8 cellular contexts compared by ENCODE assay signal in the genomic region with DNA sequence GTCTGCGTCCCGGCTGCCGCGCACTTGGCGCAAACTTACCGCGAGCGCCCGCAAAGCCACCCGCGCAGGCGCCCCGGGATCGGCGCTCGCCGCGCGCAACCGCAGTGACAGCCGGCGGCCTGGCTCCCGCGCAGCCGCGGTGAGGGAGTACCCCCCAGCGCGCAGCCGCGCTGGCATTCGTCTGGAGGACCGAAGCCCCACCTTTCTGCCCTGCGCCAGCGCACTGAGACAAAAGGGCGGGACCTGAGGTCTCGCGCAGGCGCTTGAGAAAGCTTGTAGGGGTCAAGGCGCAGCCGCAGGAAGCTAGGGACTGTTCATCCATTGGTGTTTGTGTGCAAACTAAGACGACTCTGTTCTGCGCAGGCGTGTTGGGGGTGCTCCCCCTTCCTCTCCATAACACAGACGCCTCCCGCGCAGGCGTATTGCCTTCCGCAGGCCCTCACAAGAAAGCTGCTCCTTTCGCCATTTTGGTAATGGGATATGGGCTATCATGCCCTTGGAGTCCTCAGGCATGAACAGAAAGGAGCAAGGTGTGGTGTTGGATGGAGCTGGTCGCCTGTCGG. TPM values are rescaled to one million over a fixed set of nuclear protein-coding genes. Genes with fewer than 3 reads are reported as not detected.
DNase-seq lines count a peak whose midpoint lies in the region; ATAC-seq, FAIRE-seq and TF ChIP-seq lines count a peak whose summit lies in the region.

Gene PHF12, minus strand, starts transcription at position 91 of the 563 bp plus-strand sequence. CDS start 558 bp downstream, outside the sequence.

- no peaks in the 10 kb centered on the region for H3K27me3 ChIP-seq in breast epithelium
- no peaks in the 10 kb centered on the region for H3K27me3 ChIP-seq in iPS-20b (ENCODE audit: insufficient read depth, low read length)

- H3K4me1 ChIP-seq in A549 (peaks cover 22% of the 10 kb centered on the region), breast epithelium (no peaks in the 10 kb centered on the region), iPS-20b (ENCODE audit: insufficient read depth, low read length) (peaks cover 18% of the 10 kb centered on the region)

- DNase-seq in A549 (ENCODE audit: low read depth in 1 of 2, low spot score in 1 of 2) = peak; percentile 100
- peak; percentile 92 for DNase-seq in NCI-H2196 treated with DMSO at 0.1 percent for 48 hours (lab: John Stamatoyannopoulos, UW; ENCODE audit: unreplicated experiment)
- peak; percentile 99 to 100 for DNase-seq in breast epithelium (ENCODE audit: low spot score in 2 of 2)

- peak; percentile 50 to 80 for ATAC-seq in A549
- ATAC-seq in GM18870 (IDR thresholded peaks at IDR 0.05; ENCODE audit: unreplicated experiment) = peak; percentile 62
- ATAC-seq in HG03135 (IDR thresholded peaks at IDR 0.05; ENCODE audit: unreplicated experiment) = peak; percentile 51

- CTCF ChIA-PET in A549 (lab: Yijun Ruan, JAX) = interaction anchor here (0.6 to 15.4 kb wide), 10 partner anchors 12 to 225 kb away, joined by 3 to 1025 read pairs (median 6); partner anchors contain the start of genes DHRS13, NEK8 and TLCD1

- H3K36me3 ChIP-seq in breast epithelium = no peaks in the 10 kb centered on the region
- H3K36me3 ChIP-seq in iPS-20b (ENCODE audit: insufficient read depth, low read depth, low read length) = peaks cover 20% of the 10 kb centered on the region; the same call in 1 of the 2 replicates

- POLR2A ChIA-PET in A549 (lab: Yijun Ruan, JAX) = interaction anchor here (0.6 to 5.6 kb wide), 18 partner anchors 13 to 641 kb away, joined by 3 to 89 read pairs (median 4); partner anchors contain the start of genes ERAL1, FLOT2, MYO18A and NEK8

- H3K9me3 ChIP-seq in A549 = no peaks in the 10 kb centered on the region
- no peaks in the 10 kb centered on the region for H3K9me3 ChIP-seq in breast epithelium
- no peaks in the 10 kb centered on the region for H3K9me3 ChIP-seq in iPS-20b (ENCODE audit: insufficient read depth, low read depth, low read length)

- H3K27ac ChIP-seq in A549 (peak within 1 kb of the TSS; percentile 91 to 98), VCaP (peak within 1 kb of the TSS; percentile 100), breast epithelium (peak within 1 kb of the TSS; percentile 98), iPS-20b (ENCODE audit: low read length) (peak within 1 kb of the TSS; percentile 89), skin epidermis (peak within 1 kb of the TSS; percentile 69 to 100 (median 97))

- intact Hi-C loops in breast epithelium (cut with DNase I; ENCODE audit: low total_unique reads) = loop anchor here (1.0 kb wide), 1 partner anchor 10 kb away; no protein-coding TSS in a partner anchor

- under 1% methylated on average over 51 of the region's 51 CpGs for WGBS in A549 (ENCODE audit: missing lambda C conversion rate)

- no peak for TF ChIP-seq CTCF in A549 (IDR thresholded peaks at IDR 0.05)
- TF ChIP-seq CTCF in VCaP (conservative IDR thresholded peaks at IDR 0.05) = no peak
- no peak for TF ChIP-seq CTCF in breast epithelium (IDR thresholded peaks at IDR 0.05)

- no peak for TF ChIP-seq RAD21 in A549 (conservative IDR thresholded peaks at IDR 0.05 in 1 of 2, IDR thresholded peaks at IDR 0.05 in 1 of 2)

- peak within 1 kb of the TSS; percentile 97 for H3K9ac ChIP-seq in iPS-20b (ENCODE audit: low read depth, low read length)

- H3K4me3 ChIP-seq in A549 = peak within 1 kb of the TSS; percentile 71
- H3K4me3 ChIP-seq in breast epithelium = peak within 1 kb of the TSS; percentile 96 to 97 (median 97)
- peak within 1 kb of the TSS; percentile 84 for H3K4me3 ChIP-seq in iPS-20b (ENCODE audit: low read length)
- peak within 1 kb of the TSS; percentile 61 to 98 (median 92) for H3K4me3 ChIP-seq in skin epidermis

- TF ChIP-seq POLR2A in A549 (IDR thresholded peaks at IDR 0.05; ENCODE audit: low read length) (peak; percentile 40; the same call in 1 of the 2 replicates), breast epithelium (IDR thresholded peaks at IDR 0.05) (peak; percentile 83)

- no peak for TF ChIP-seq EP300 in A549 (IDR thresholded peaks at IDR 0.05)

- FAIRE-seq in A549 (lab: Jason Lieb, UNC) = peak; percentile 95

- peak within 1 kb of the TSS; percentile 84 for H3K4me2 ChIP-seq in A549

TF ChIP-seq in A549, 52 proteins besides CTCF, POLR2A, EP300 and RAD21 (continues in another document):
- TF ChIP-seq HOXA7 (CRISPR knock-in tag; IDR thresholded peaks at IDR 0.05) (no peak), TFCP2L1 (CRISPR knock-in tag; IDR thresholded peaks at IDR 0.05) (no peak), ESRRA (IDR thresholded peaks at IDR 0.05; ENCODE audit: borderline replicate concordance, low read length) (no peak), MYC (IDR thresholded peaks at IDR 0.05; ENCODE audit: borderline replicate concordance, low read length) (peak; percentile 3; the same call in 1 of the 2 replicates), NFE2L2 (conservative IDR thresholded peaks at IDR 0.05; ENCODE audit: low read length) (no peak), FOSB (CRISPR knock-in tag; IDR thresholded peaks at IDR 0.05) (no peak), SMC3 (IDR thresholded peaks at IDR 0.05) (no peak), HEYL (CRISPR knock-in tag; IDR thresholded peaks at IDR 0.05) (no peak), FOXS1 (CRISPR knock-in tag; IDR thresholded peaks at IDR 0.05) (no peak), E2F6 (IDR thresholded peaks at IDR 0.05; ENCODE audit: borderline replicate concordance, low read depth) (0 out of 2 replicates have a peak, but pooled peaks have one; percentile 32), ZC3H11A (IDR thresholded peaks at IDR 0.05) (no peak), RFX5 (IDR thresholded peaks at IDR 0.05) (no peak), ZFP36 (IDR thresholded peaks at IDR 0.05; ENCODE audit: borderline replicate concordance, partially characterized antibody) (no peak), PHF8 (IDR thresholded peaks at IDR 0.05; ENCODE audit: borderline replicate concordance, low read depth) (no peak), CHD2 (IDR thresholded peaks at IDR 0.05; ENCODE audit: low read length, partially characterized antibody) (no peak), HES2 (IDR thresholded peaks at IDR 0.05) (no peak), EHMT2 (IDR thresholded peaks at IDR 0.05; ENCODE audit: low read depth) (no peak), RNF2 (IDR thresholded peaks at IDR 0.05; ENCODE audit: borderline replicate concordance, low read depth) (no peak), CHD4 (IDR thresholded peaks at IDR 0.05; ENCODE audit: borderline replicate concordance) (no peak), HDAC2 (IDR thresholded peaks at IDR 0.05) (no peak), ATOH8 (CRISPR knock-in tag; IDR thresholded peaks at IDR 0.05; ENCODE audit: low read depth) (no peak), KDM5A (IDR thresholded peaks at IDR 0.05) (no peak), JUN (IDR thresholded peaks at IDR 0.05) (peak in 1 of 2 experiments; percentile 35; a peak in 3 of 5 replicates), SREBF2 (IDR thresholded peaks at IDR 0.05) (no peak), ZNF302 (CRISPR knock-in tag; IDR thresholded peaks at IDR 0.05) (no peak), CBX8 (IDR thresholded peaks at IDR 0.05) (no peak), KDM1A (IDR thresholded peaks at IDR 0.05; ENCODE audit: low read depth) (no peak)
- TF ChIP-seq, protein P1, sequence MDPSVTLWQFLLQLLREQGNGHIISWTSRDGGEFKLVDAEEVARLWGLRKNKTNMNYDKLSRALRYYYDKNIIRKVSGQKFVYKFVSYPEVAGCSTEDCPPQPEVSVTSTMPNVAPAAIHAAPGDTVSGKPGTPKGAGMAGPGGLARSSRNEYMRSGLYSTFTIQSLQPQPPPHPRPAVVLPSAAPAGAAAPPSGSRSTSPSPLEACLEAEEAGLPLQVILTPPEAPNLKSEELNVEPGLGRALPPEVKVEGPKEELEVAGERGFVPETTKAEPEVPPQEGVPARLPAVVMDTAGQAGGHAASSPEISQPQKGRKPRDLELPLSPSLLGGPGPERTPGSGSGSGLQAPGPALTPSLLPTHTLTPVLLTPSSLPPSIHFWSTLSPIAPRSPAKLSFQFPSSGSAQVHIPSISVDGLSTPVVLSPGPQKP (IDR thresholded peaks at IDR 0.05; ENCODE audit: low read depth, low read length) = no peak
- TF ChIP-seq, protein P2, sequence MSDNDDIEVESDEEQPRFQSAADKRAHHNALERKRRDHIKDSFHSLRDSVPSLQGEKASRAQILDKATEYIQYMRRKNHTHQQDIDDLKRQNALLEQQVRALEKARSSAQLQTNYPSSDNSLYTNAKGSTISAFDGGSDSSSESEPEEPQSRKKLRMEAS (IDR thresholded peaks at IDR 0.05) = peak; percentile 41; the same call in 1 of the 2 replicates

RNA-seq across cellular contexts. Expression of gene PHF12, which starts in this region (rescaled TPM):
- 25.3 and 29.3 TPM in 2 replicates for polyA plus RNA-seq in A549 (2011; rRNA removed)
- 39.7 and 44.0 TPM in 2 replicates for polyA plus RNA-seq in A549 (2012; cell fraction: cytosol; rRNA removed)
- 71.3 and 74.1 TPM in 2 replicates for polyA plus RNA-seq in A549 (2012; cell fraction: nucleus; rRNA removed)
- 28.0 to 31.9 TPM (median 29.9 TPM) in 3 replicates for polyA plus RNA-seq in A549 (2017; fragmentation: RNase III; extraction: RNeasy Plus Mini Kit Qiagen cat#74134 plus additional on column Dnase treatment)
- polyA minus RNA-seq in A549 (2011; rRNA and poly(A)+ RNA removed) = 57.4 and 69.0 TPM in 2 replicates
- total RNA-seq in breast epithelium = 10 to 100 TPM; 32.2 to 42.9 (median 40.3) TPM

Comparison
In these comparisons a context has a peak if more than half of its experiments do, and no peak if none do; other contexts are left out.
1. Peak in every context shown above with its lines: DNase-seq, ATAC-seq, H3K4me3 ChIP-seq and H3K27ac ChIP-seq.